ENCODE assay signal across 20 cellular contexts in genomic region chr4:158798062-158798461, GRCh38. TPM values are rescaled to one million over a fixed set of nuclear protein-coding genes. Genes with fewer than 3 reads are reported as not detected.
DNase-seq lines count a peak whose midpoint lies in the region; ATAC-seq, FAIRE-seq and TF ChIP-seq lines count a peak whose summit lies in the region.
"Had no signal": no experiment of that assay in that cellular context is flagged by ENCODE, and none has a peak within 500 bp of the region (broad histone marks: within the 10 kb centered on the region; RNA-seq: fewer than 3 reads in every experiment).

No MANE protein-coding gene starts in this region.

- no peaks in the 10 kb centered on the region for H3K36me3 Mint-ChIP-seq in H9 (ENCODE audit: insufficient read depth in 1 of 3, low read depth in 3 of 3)
- peaks cover 1% of the 10 kb centered on the region for H3K36me3 Mint-ChIP-seq in progenitor cell of endocrine pancreas (ENCODE audit: insufficient read depth)
- H3K36me3 Mint-ChIP-seq: IgD-negative memory B cell had no signal

- no peak overlapping the region for H2AK5ac ChIP-seq in H9 (ENCODE audit: insufficient read length, low read length)

- no peaks in the 10 kb centered on the region for H3K9me3 ChIP-seq in H9 (ENCODE audit: control insufficient read depth, low read depth, low read length)
- no peaks in the 10 kb centered on the region for H3K9me3 ChIP-seq in K562 (replicated peaks; ENCODE audit: control insufficient read depth, insufficient read depth, low read depth, low read length)
- H3K9me3 ChIP-seq: BE2C, Caco-2 had no signal

- no peak overlapping the region for H2AFZ ChIP-seq in H9 (ENCODE audit: low read length)
- H2AFZ ChIP-seq in K562 (ENCODE audit: low read depth, low read length) = no peak overlapping the region
- H2AFZ ChIP-seq: GM23248 had no signal

- H2BK20ac ChIP-seq in H9 (ENCODE audit: low read depth, low read length, poor library complexity, severe bottlenecking) = no peak overlapping the region

- H3K4me1 Mint-ChIP-seq in H9 (peaks cover 13 to 19% of the 10 kb centered on the region in 2 experiments), progenitor cell of endocrine pancreas (ENCODE audit: low read depth) (peaks cover 45% of the 10 kb centered on the region)
- H3K4me1 Mint-ChIP-seq: IgD-negative memory B cell had no signal

- no peaks in the 10 kb centered on the region for H3K79me1 ChIP-seq in H9 (ENCODE audit: insufficient read depth, low read depth, low read length, poor library complexity, severe bottlenecking)

- H3K4me2 ChIP-seq in H9 (ENCODE audit: insufficient read depth, insufficient read length, low read length) (no peak overlapping the region), K562 (ENCODE audit: insufficient read depth, low read length) (no peak overlapping the region)

- H3K4me3 Mint-ChIP-seq in H9 = no peak overlapping the region
- no peak overlapping the region for H3K4me3 Mint-ChIP-seq in progenitor cell of endocrine pancreas (ENCODE audit: low read depth)
- H3K4me3 Mint-ChIP-seq: CD4-positive, alpha-beta T cell; IgD-negative memory B cell had no signal

- WGBS in H9 (ENCODE audit: extremely low coverage, insufficient read length, low lambda C conversion rate) = no CpG with 5 or more reads among the region's 7 CpGs
- 69% methylated on average over 7 of the region's 7 CpGs for whole genome bisulfite sequencing in K562 (ENCODE audit: insufficient coverage, low coverage, missing lambda C conversion rate)

- no peak overlapping the region for H4K5ac ChIP-seq in H9 (ENCODE audit: insufficient read length, low read depth, low read length)

- no peak overlapping the region for H2BK12ac ChIP-seq in H9 (ENCODE audit: insufficient read length, low read depth, low read length)

- H3K27ac Mint-ChIP-seq in H9 = 0 out of 7 replicates have a peak overlapping the region, but pooled peaks of 2 of the 3 experiments have one; percentile 21 to 25
- H3K27ac Mint-ChIP-seq in progenitor cell of endocrine pancreas = peak overlapping the region; percentile 50
- H3K27ac Mint-ChIP-seq: CD4-positive, alpha-beta T cell; IgD-negative memory B cell had no signal

- no peak overlapping the region for H2BK5ac ChIP-seq in H9 (ENCODE audit: insufficient read length, low read length)

- H3K9ac ChIP-seq in H9 (ENCODE audit: extremely low read depth, insufficient read length, low read length) (no peak overlapping the region), K562 (ENCODE audit: insufficient read depth in 1 of 2, low read depth in 2 of 2, low read length in 2 of 2) (no peak overlapping the region)
- H3K9ac ChIP-seq: GM23248 had no signal

- H3K9me1 ChIP-seq in K562 (ENCODE audit: control insufficient read depth, insufficient read depth, low read length) = no peaks in the 10 kb centered on the region

- no peak overlapping the region for H3K27ac ChIP-seq in H9 (ENCODE audit: insufficient read length, low read depth, low read length)
- no peak overlapping the region for H3K27ac ChIP-seq in K562 (ENCODE audit: extremely low read depth, low read depth, low read length)

- in situ Hi-C loops in K562 (cut with MboI) = no loop called here

- POLR2A ChIA-PET in HEK293T (lab: Yijun Ruan, JAX) = interaction anchor here (0.8 kb wide), 1 partner anchor 12 kb away, joined by 3 read pairs; no protein-coding TSS in a partner anchor
- POLR2A ChIA-PET in K562 (lab: Yijun Ruan, JAX) = no interaction called here

- H2BK15ac ChIP-seq in H9 (ENCODE audit: low read depth, low read length) = no peak overlapping the region

- H3K4me3 ChIP-seq in K562 = no peak overlapping the region
- H3K4me3 ChIP-seq: GM23248 had no signal

- H3K79me2 ChIP-seq in H9 (ENCODE audit: insufficient read depth, low read length) (no peaks in the 10 kb centered on the region), K562 (ENCODE audit: control insufficient read depth, insufficient read depth, low read length) (peaks cover 10% of the 10 kb centered on the region; the same call in 1 of the 3 replicates)

- no peak for TF ChIP-seq RAD21 in K562 (CRISPR knock-in tag; conservative IDR thresholded peaks at IDR 0.05 in 1 of 2, IDR thresholded peaks at IDR 0.05 in 1 of 2)

- no peak overlapping the region for H3K4ac ChIP-seq in H9 (ENCODE audit: low read depth, low read length)

- no peak overlapping the region for H3K14ac ChIP-seq in H9 (ENCODE audit: insufficient read depth, low read length)

- H3K27me3 Mint-ChIP-seq in H9 (ENCODE audit: low read depth) (no peaks in the 10 kb centered on the region), progenitor cell of endocrine pancreas (no peaks in the 10 kb centered on the region)
- H3K27me3 Mint-ChIP-seq: CD4-positive, alpha-beta T cell had no signal

- ATAC-seq in K562 (no peak), HG02759 (IDR thresholded peaks at IDR 0.05; ENCODE audit: unreplicated experiment) (no peak)

- H3T11ph ChIP-seq in H9 (ENCODE audit: low read length) = no peak overlapping the region

- no peaks in the 10 kb centered on the region for H3K27me3 ChIP-seq in H9 (ENCODE audit: insufficient read depth, low read length)
- no peaks in the 10 kb centered on the region for H3K27me3 ChIP-seq in K562 (ENCODE audit: control insufficient read depth in 2 of 2, insufficient read depth in 2 of 2, low read length in 2 of 2)
- H3K27me3 ChIP-seq: BE2C had no signal

- no peak overlapping the region for H3K56ac ChIP-seq in H9 (ENCODE audit: insufficient read length, low read depth, low read length)

- CTCF ChIA-PET in HEK293T (lab: Yijun Ruan, JAX) (no interaction called here), K562 (lab: Yijun Ruan, JAX; ENCODE audit: low intra/inter-chr PET ratio) (no interaction called here)

- no peaks in the 10 kb centered on the region for H3K36me3 ChIP-seq in K562 (ENCODE audit: control insufficient read depth, insufficient read depth, low read length)
- H3K36me3 ChIP-seq: BE2C had no signal

- H3K9me3 Mint-ChIP-seq in H9 = no peaks in the 10 kb centered on the region
- no peaks in the 10 kb centered on the region for H3K9me3 Mint-ChIP-seq in progenitor cell of endocrine pancreas (ENCODE audit: low read depth)
- H3K9me3 Mint-ChIP-seq: CD4-positive, alpha-beta T cell; IgD-negative memory B cell had no signal

- intact Hi-C loops in K562 (cut with micrococcal nuclease) = no loop called here

- DNase-seq in H9 (no peak), HEK293T (ENCODE audit: extremely low spot score) (no peak), K562 (ENCODE audit: extremely low read depth in 1 of 4, low spot score in 3 of 4) (no peak), progenitor cell of endocrine pancreas (ENCODE audit: low spot score, unreplicated experiment) (no peak), amygdala (lab: John Stamatoyannopoulos, UW) (no peak)
- DNase-seq in activated CD8-positive, alpha-beta memory T cell treated with anti-CD3 and anti-CD28 coated beads, Interleukin-2, amount 50 U/mL, for 48 hours = no peak
- DNase-seq: ACHN; BE2C; C1 segment of cervical spinal cord; Caco-2; CD4-positive, alpha-beta T cell; GM23248; HCEC 1CT; KG1 had no signal

- H4K20me1 ChIP-seq in H9 (ENCODE audit: control insufficient read depth, insufficient read depth, insufficient read length) (no peaks in the 10 kb centered on the region), K562 (replicated peaks; ENCODE audit: control insufficient read depth, insufficient read depth, low read length) (no peaks in the 10 kb centered on the region; the same call in 1 of the 2 replicates)

- no peak overlapping the region for H3K18ac ChIP-seq in H9 (ENCODE audit: insufficient read length, low read depth, low read length)

- no peak overlapping the region for H2BK120ac ChIP-seq in H9 (ENCODE audit: low read depth, low read length, poor library complexity, severe bottlenecking)

- no peak for TF ChIP-seq EP300 in K562 (IDR thresholded peaks at IDR 0.05; ENCODE audit: low read length)

- TF ChIP-seq CTCF in H9 (conservative IDR thresholded peaks at IDR 0.05) (no peak), K562 (IDR thresholded peaks at IDR 0.05 in 2 of 3, conservative IDR thresholded peaks at IDR 0.05 in 1 of 3; ENCODE audit: insufficient read depth in 2 of 3, low read depth in 1 of 3, low read length in 3 of 3) (no peak), progenitor cell of endocrine pancreas (IDR thresholded peaks at IDR 0.05; ENCODE audit: unreplicated experiment) (no peak)

- no peak for TF ChIP-seq POLR2A in K562 (conservative IDR thresholded peaks at IDR 0.05)

- H4K91ac ChIP-seq in H9 (ENCODE audit: insufficient read length, low read depth, low read length) = no peak overlapping the region

- no peak overlapping the region for H4K8ac ChIP-seq in H9 (replicated peaks; ENCODE audit: insufficient read length, low read depth, low read length)

- no peaks in the 10 kb centered on the region for H3K23me2 ChIP-seq in H9 (ENCODE audit: insufficient read length, low read depth, low read length, poor library complexity, severe bottlenecking)

- BruUV-seq in K562 (replicated peaks; lab: Mats Ljungman, UMichigan) = no TSS peak

- no peak overlapping the region for H3K23ac ChIP-seq in H9 (ENCODE audit: insufficient read length, low read depth, low read length)

- FAIRE-seq in K562 (lab: Jason Lieb, UNC) = no peak
- FAIRE-seq: A204.1, D721Med, GM12891, HTR-8/SVneo had no signal

- H3K4me1 ChIP-seq in H9 (ENCODE audit: insufficient read depth, low read length) (no peaks in the 10 kb centered on the region; the same call in 1 of the 2 replicates), K562 (replicated peaks in 1 of 2; ENCODE audit: control insufficient read depth in 2 of 2, insufficient read depth in 2 of 2, low read length in 2 of 2) (peaks cover 3 to 13% of the 10 kb centered on the region in 2 experiments; a peak in 3 of 5 replicates)

TF ChIP-seq in K562, 482 proteins besides CTCF, POLR2A, EP300 and RAD21 (continues in another document):
- TF ChIP-seq MYNN (IDR thresholded peaks at IDR 0.05) = peak; percentile 57; the same call in 1 of the 2 replicates
- TF ChIP-seq MYNN (CRISPR knock-in tag; IDR thresholded peaks at IDR 0.05) = no peak

RNA-seq across cellular contexts. Expression of gene FNIP2, which starts 29.2 kb away (rescaled TPM):
- total RNA-seq in H9 (2021) (9.6 and 11.4 TPM in 2 replicates), K562 (2014; rRNA removed) (6.3 and 7.3 TPM in 2 replicates), K562 (2014; rRNA removed; fragmentation: Illumina TruSeq; extraction: Trizol) (11.7 and 12.4 TPM in 2 replicates), K562 (2015; rRNA removed; fragmentation: Illumina TruSeq; extraction: Trizol) (14.5 and 15.5 TPM in 2 replicates), K562 (2021) (9.7 and 11.6 TPM in 2 replicates), progenitor cell of endocrine pancreas (53.8 and 56.0 TPM in 2 replicates)
- total RNA-seq in K562 (2011; cell fraction: chromatin; rRNA removed; ENCODE audit: low replicate concordance) = 19.6 and 35.6 TPM in 2 replicates
- 6.0 and 7.4 TPM in 2 replicates for total RNA-seq in K562 (2011; cell fraction: nucleolus; rRNA removed)
- 18.3 and 23.7 TPM in 2 replicates for total RNA-seq in K562 (2011; cell fraction: nucleoplasm; rRNA removed)
- polyA plus RNA-seq in K562 (2011; rRNA removed) (5.5 and 8.3 TPM in 2 replicates), K562 (2014; fragmentation: Illumina TruSeq; extraction: Trizol) (7.9 and 8.7 TPM in 2 replicates), K562 (2014; fragmentation: Nextera tagmentation; extraction: Ambion mirVana) (1 to 10 TPM; 1.7 to 2.8 TPM), K562 (2014; rRNA removed) (4.9 and 6.3 TPM in 2 replicates)
- 2.4 and 3.9 TPM in 2 replicates for polyA plus RNA-seq in K562 (2011; cell fraction: cytosol; rRNA removed)
- polyA plus RNA-seq in K562 (2011; cell fraction: nucleus; rRNA removed) = 4.0 and 5.3 TPM in 2 replicates
- polyA plus RNA-seq in K562 (2012) = 6.9 and 9.7 TPM in 2 replicates
- 19.4 and 22.2 TPM in 2 replicates for polyA minus RNA-seq in K562 (2011; rRNA and poly(A)+ RNA removed)
- 6.7 and 9.5 TPM in 2 replicates for polyA minus RNA-seq in K562 (2011; cell fraction: cytosol; rRNA and poly(A)+ RNA removed)
- polyA minus RNA-seq in K562 (2011; cell fraction: nucleus; rRNA and poly(A)+ RNA removed) = 7.5 and 9.8 TPM in 2 replicates
